ENCODE assay signal across 16 cellular contexts in genomic region chr10:3333426-3333825, GRCh38.
"Had no signal": no experiment of that assay in that cellular context is flagged by ENCODE, and none has a peak within 500 bp of the region (broad histone marks: within the 10 kb centered on the region; RNA-seq: fewer than 3 reads in every experiment).

No MANE protein-coding gene starts in this region.

- H3K9me3 ChIP-seq: neutrophil, suprapubic skin, thyroid gland, upper lobe of left lung, uterus had no signal

- H2AFZ ChIP-seq: hepatocyte had no signal

- FAIRE-seq: colon had no signal

- H3K79me2 ChIP-seq: hepatocyte had no signal

- H3K36me3 ChIP-seq: neutrophil, suprapubic skin, thyroid gland, upper lobe of left lung, uterus had no signal

- H3K27me3 ChIP-seq: hepatocyte, suprapubic skin, thyroid gland, upper lobe of left lung, uterus had no signal

- H3K4me1 ChIP-seq: thyroid gland, upper lobe of left lung, uterus had no signal

- H3K27ac ChIP-seq: hepatocyte, neutrophil, suprapubic skin, thyroid gland, upper lobe of left lung, uterus had no signal

- H3K4me3 ChIP-seq: hepatocyte, suprapubic skin, thyroid gland, upper lobe of left lung, uterus had no signal

- H3K4me2 ChIP-seq: hepatocyte had no signal

- DNase-seq: cerebellar nuclear complex; dermis blood vessel endothelial cell; foreskin melanocyte; head of caudate nucleus; mammary epithelial cell; natural killer cell; stimulated activated CD4-positive, alpha-beta T cell treated with anti-CD3 and anti-CD28 coated beads, Interleukin-2, amount 100 ng/mL, for 24 hours; stimulated activated CD4-positive, alpha-beta T cell treated with anti-CD3 and anti-CD28 coated beads, Interleukin-4, amount 100 ng/mL, for 4 hours; stimulated activated naive B cell treated with anti-CD40 and anti-IgM and Interleukin-4, amounts not matched to agents 10 μg/mL and 1 μg/mL and 100 μg/mL, for 72 hours; thyroid gland; upper lobe of left lung; uterus had no signal
